In genomic region chr2:72979896-72980295, GRCh38 we compare ENCODE assay signal across 12 cellular contexts.
DNase-seq lines count a peak whose midpoint lies in the region; ATAC-seq lines count a peak whose summit lies in the region.
"Had no signal": no experiment of that assay in that cellular context is flagged by ENCODE, and none has a peak within 500 bp of the region (broad histone marks: within the 10 kb centered on the region; RNA-seq: fewer than 3 reads in every experiment).

No MANE protein-coding gene starts in this region.

- peak; percentile 85 for DNase-seq in SIG-M5 (lab: John Stamatoyannopoulos, UW)
- DNase-seq in kidney tubule cell (ENCODE audit: low spot score) = peak; percentile 3
- no peak for DNase-seq in activated CD4-positive, alpha-beta memory T cell treated with anti-CD3 and anti-CD28 coated beads, Interleukin-2, amount 10 ng/mL, durations not matched to agents 7 days and 5 days
- DNase-seq: activated T-cell treated with anti-CD3 and anti-CD28 coated beads, Interleukin-2, amount 50 U/mL, for 24 hours; COR-L47; NCI-H187; SK-N-SH had no signal

- H3K4me3 Mint-ChIP-seq in activated CD4-positive, alpha-beta memory T cell treated with anti-CD3 and anti-CD28 coated beads, Interleukin-2, amount 10 ng/mL, durations not matched to agents 7 days and 5 days = no peak overlapping the region
- H3K4me3 Mint-ChIP-seq: activated T-cell treated with anti-CD3 and anti-CD28 coated beads, Interleukin-2, amount 50 U/mL, for 24 hours; central memory CD8-positive, alpha-beta T cell had no signal

- CTCF ChIA-PET in activated CD4-positive, alpha-beta memory T cell treated with anti-CD3 and anti-CD28 coated beads, Interleukin-2, amount 10 ng/mL, durations not matched to agents 7 days and 5 days (lab: Charles Lee) = interaction anchor here (2.0 kb wide), 1 partner anchor 12 kb away, joined by 6 read pairs; no protein-coding TSS in a partner anchor

- H3K27me3 Mint-ChIP-seq in activated CD4-positive, alpha-beta memory T cell treated with anti-CD3 and anti-CD28 coated beads, Interleukin-2, amount 10 ng/mL, durations not matched to agents 7 days and 5 days = peaks cover 14% of the 10 kb centered on the region
- H3K27me3 Mint-ChIP-seq: activated T-cell treated with anti-CD3 and anti-CD28 coated beads, Interleukin-2, amount 50 U/mL, for 24 hours; central memory CD8-positive, alpha-beta T cell had no signal

- no peak overlapping the region for H3K27ac Mint-ChIP-seq in activated CD4-positive, alpha-beta memory T cell treated with anti-CD3 and anti-CD28 coated beads, Interleukin-2, amount 10 ng/mL, durations not matched to agents 7 days and 5 days
- H3K27ac Mint-ChIP-seq: activated T-cell treated with anti-CD3 and anti-CD28 coated beads, Interleukin-2, amount 50 U/mL, for 24 hours had no signal

- H3K4me1 Mint-ChIP-seq in activated CD4-positive, alpha-beta memory T cell treated with anti-CD3 and anti-CD28 coated beads, Interleukin-2, amount 10 ng/mL, durations not matched to agents 7 days and 5 days = no peaks in the 10 kb centered on the region
- H3K4me1 Mint-ChIP-seq: central memory CD8-positive, alpha-beta T cell had no signal

- POLR2A ChIA-PET in activated CD4-positive, alpha-beta memory T cell treated with anti-CD3 and anti-CD28 coated beads, Interleukin-2, amount 10 ng/mL, durations not matched to agents 7 days and 5 days (lab: Charles Lee) = no interaction called here

- no peaks in the 10 kb centered on the region for H3K9me3 Mint-ChIP-seq in activated CD4-positive, alpha-beta memory T cell treated with anti-CD3 and anti-CD28 coated beads, Interleukin-2, amount 10 ng/mL, durations not matched to agents 7 days and 5 days
- H3K9me3 Mint-ChIP-seq: activated T-cell treated with anti-CD3 and anti-CD28 coated beads, Interleukin-2, amount 50 U/mL, for 24 hours; central memory CD8-positive, alpha-beta T cell had no signal

- ATAC-seq in HG03103 (IDR thresholded peaks at IDR 0.05; ENCODE audit: low read depth, unreplicated experiment) (peak; percentile 56), GM21576 (IDR thresholded peaks at IDR 0.05; ENCODE audit: unreplicated experiment) (no peak), GM19023 (IDR thresholded peaks at IDR 0.05; ENCODE audit: unreplicated experiment) (no peak), HG03196 (IDR thresholded peaks at IDR 0.05; ENCODE audit: unreplicated experiment) (no peak)

- no peaks in the 10 kb centered on the region for H3K36me3 Mint-ChIP-seq in activated CD4-positive, alpha-beta memory T cell treated with anti-CD3 and anti-CD28 coated beads, Interleukin-2, amount 10 ng/mL, durations not matched to agents 7 days and 5 days (ENCODE audit: low read depth)
